Comparison of ENCODE assay signal across 28 cellular contexts in genomic region chr6:121560476-121560875, GRCh38.
"Had no signal": no experiment of that assay in that cellular context is flagged by ENCODE, and none has a peak within 500 bp of the region (broad histone marks: within the 10 kb centered on the region; RNA-seq: fewer than 3 reads in every experiment).

No MANE protein-coding gene starts in this region.

- H3K27ac Mint-ChIP-seq: dendritic cell treated with granulocyte-macrophage colony-stimulating factor and Interleukin-4, amounts not matched to agents 40 ng/mL and 50 ng/mL, for 4 days; effector memory CD8-positive, alpha-beta T cell; endodermal cell had no signal

- FAIRE-seq: endothelial cell of umbilical vein, frontal cortex had no signal

- H3K4me1 Mint-ChIP-seq: endodermal cell had no signal

- H3K27ac ChIP-seq: colonic mucosa, coronary artery, dorsolateral prefrontal cortex, epithelial cell of prostate, esophagus muscularis mucosa, esophagus squamous epithelium, foreskin keratinocyte, gastrocnemius medialis, gastroesophageal sphincter, heart left ventricle, heart right ventricle, hepatocyte had no signal

- DNase-seq: colonic mucosa; cortex of kidney; dermis blood vessel endothelial cell; dorsolateral prefrontal cortex; effector CD4-positive, alpha-beta T cell; effector CD8-positive, alpha-beta T cell; effector memory CD4-positive, alpha-beta T cell; effector memory CD8-positive, alpha-beta T cell; endodermal cell; erythroblast; esophagus squamous epithelium; foreskin fibroblast; foreskin keratinocyte; foreskin melanocyte; gastrocnemius medialis; glutamatergic neuron; head of caudate nucleus; heart left ventricle; heart right ventricle had no signal

- H3K4me3 ChIP-seq: colonic mucosa, coronary artery, dorsolateral prefrontal cortex, esophagus muscularis mucosa, esophagus squamous epithelium, gastrocnemius medialis, gastroesophageal sphincter, heart left ventricle, heart right ventricle, hepatocyte had no signal

- H3K4me1 ChIP-seq: colonic mucosa, esophagus muscularis mucosa, esophagus squamous epithelium, foreskin keratinocyte, gastrocnemius medialis, gastroesophageal sphincter, heart left ventricle, heart right ventricle had no signal

- H3K27me3 ChIP-seq: colonic mucosa, dorsolateral prefrontal cortex, esophagus muscularis mucosa, esophagus squamous epithelium, foreskin keratinocyte, gastrocnemius medialis, gastroesophageal sphincter, heart left ventricle, heart right ventricle, hepatocyte had no signal

- H2AFZ ChIP-seq: hepatocyte had no signal

- H3K27me3 Mint-ChIP-seq: dendritic cell treated with granulocyte-macrophage colony-stimulating factor and Interleukin-4, amounts not matched to agents 40 ng/mL and 50 ng/mL, for 4 days; effector memory CD8-positive, alpha-beta T cell had no signal

- H3K4me3 Mint-ChIP-seq: dendritic cell treated with granulocyte-macrophage colony-stimulating factor and Interleukin-4, amounts not matched to agents 40 ng/mL and 50 ng/mL, for 4 days; effector memory CD8-positive, alpha-beta T cell; endodermal cell had no signal

- H3K9me3 ChIP-seq: colonic mucosa, gastrocnemius medialis had no signal

- ATAC-seq: effector memory CD8-positive, alpha-beta T cell; esophagus mucosa; foreskin keratinocyte; gastrocnemius medialis; gastroesophageal sphincter; heart left ventricle; heart right ventricle had no signal

- H3K79me2 ChIP-seq: hepatocyte had no signal

- H3K36me3 ChIP-seq: colonic mucosa, esophagus muscularis mucosa, esophagus squamous epithelium, gastrocnemius medialis, gastroesophageal sphincter, heart left ventricle, heart right ventricle had no signal

- H3K4me2 ChIP-seq: hepatocyte had no signal
